8 cellular contexts compared by ENCODE assay signal in genomic region chr12:6943387-6943718, GRCh38. TPM values are rescaled to one million over a fixed set of nuclear protein-coding genes. Genes with fewer than 3 reads are reported as not detected.
DNase-seq lines count a peak whose midpoint lies in the region; ATAC-seq and TF ChIP-seq lines count a peak whose summit lies in the region.

No MANE protein-coding gene starts in this region.

- no peak for TF ChIP-seq POLR2A in body of pancreas (IDR thresholded peaks at IDR 0.05)

- H3K4me1 ChIP-seq in body of pancreas = peaks cover 44% of the 10 kb centered on the region

- no peaks in the 10 kb centered on the region for H3K9me3 ChIP-seq in body of pancreas

- H3K27me3 ChIP-seq in body of pancreas = no peaks in the 10 kb centered on the region

- ATAC-seq in HG02885 (IDR thresholded peaks at IDR 0.05; ENCODE audit: poor library complexity, unreplicated experiment) = peak; percentile 29
- peak; percentile 47 for ATAC-seq in body of pancreas

- TF ChIP-seq CTCF in GM13977 (IDR thresholded peaks at IDR 0.05; ENCODE audit: extremely low read depth, insufficient read depth, missing control alignments) (no peak), body of pancreas (IDR thresholded peaks at IDR 0.05) (no peak)

- H3K27ac ChIP-seq in body of pancreas = peak overlapping the region; percentile 89 to 98 (median 93)

- 1 to 2% methylated on average over 13 of the region's 13 CpGs for WGBS in body of pancreas, 2 donors

- intact Hi-C loops in body of pancreas (cut with DNase I) = no loop called here

- in situ Hi-C loops in GM13977 (cut with MboI; ENCODE audit: low pct_unique_long_range_greater_than_20kb, low sequenced_read_pairs, unreplicated experiment) = loop anchor here (25.0 kb wide), 1 partner anchor 169 kb away; the partner anchor contains the start of gene C1RL

- H3K36me3 ChIP-seq in body of pancreas (replicated peaks in 1 of 2; ENCODE audit: insufficient read depth in 1 of 2, low read depth in 2 of 2) = no peaks in the 10 kb centered on the region

- no peak overlapping the region for H3K4me3 ChIP-seq in body of pancreas

- DNase-seq in GM13977 (ENCODE audit: low spot score) (peak; percentile 95), NCI-H187 treated with DMSO at 0.1 percent for 48 hours (lab: John Stamatoyannopoulos, UW) (peak; percentile 79), T-helper 2 cell (peak in 4 of 5 experiments; percentile 61 to 95 (median 80)), body of pancreas (peak; percentile 83 to 94 (median 90)), hepatic stellate cell (ENCODE audit: low spot score) (peak; percentile 98), pulmonary artery endothelial cell (ENCODE audit: low read depth, low spot score) (peak; percentile 85), HPDE6-E6E7 (ENCODE audit: extremely low spot score) (no peak)

RNA-seq across cellular contexts. Expression of gene RNU7-1, which starts 0.3 kb away (rescaled TPM):
- total RNA-seq in body of pancreas (not detected), pulmonary artery endothelial cell (not detected in 2 replicates)

RNA-seq across cellular contexts. Expression of gene C12orf57, which starts 0.5 kb away (rescaled TPM):
- total RNA-seq in body of pancreas (100 to 1,000 TPM; 219 to 302 TPM), pulmonary artery endothelial cell (68.2 and 84.6 TPM in 2 replicates)

RNA-seq across cellular contexts. Expression of gene PTPN6, which starts 7.8 kb away (rescaled TPM):
- total RNA-seq in body of pancreas (10 to 100 TPM; 18.4 to 19.4 TPM), pulmonary artery endothelial cell (0.13 and 0.60 TPM in 2 replicates)

RNA-seq across cellular contexts. Expression of gene ATN1, which starts 15.6 kb away (rescaled TPM):
- total RNA-seq in body of pancreas = 10 to 100 TPM; 36.1 to 86.7 TPM
- total RNA-seq in pulmonary artery endothelial cell = 6.1 and 6.7 TPM in 2 replicates

RNA-seq across cellular contexts. Expression of gene PHB2, which starts 27.1 kb away (rescaled TPM):
- total RNA-seq in body of pancreas (100 to 1,000 TPM in 1 of 2 donors, 10 to 100 TPM in 1; 83.4 to 125 TPM), pulmonary artery endothelial cell (182 and 215 TPM in 2 replicates)

Comparison
In these comparisons a context has a peak if more than half of its experiments do, and no peak if none do; other contexts are left out.
1. RNA of gene PTPN6, which starts 7.8 kb away (total RNA-seq): 18.4 to 19.4 TPM in body of pancreas; 0.13 to 0.60 TPM in pulmonary artery endothelial cell; every median in the first group is over 10 times any median in the second.